Comparison of ENCODE assay signal across 26 cellular contexts in the genomic region with DNA sequence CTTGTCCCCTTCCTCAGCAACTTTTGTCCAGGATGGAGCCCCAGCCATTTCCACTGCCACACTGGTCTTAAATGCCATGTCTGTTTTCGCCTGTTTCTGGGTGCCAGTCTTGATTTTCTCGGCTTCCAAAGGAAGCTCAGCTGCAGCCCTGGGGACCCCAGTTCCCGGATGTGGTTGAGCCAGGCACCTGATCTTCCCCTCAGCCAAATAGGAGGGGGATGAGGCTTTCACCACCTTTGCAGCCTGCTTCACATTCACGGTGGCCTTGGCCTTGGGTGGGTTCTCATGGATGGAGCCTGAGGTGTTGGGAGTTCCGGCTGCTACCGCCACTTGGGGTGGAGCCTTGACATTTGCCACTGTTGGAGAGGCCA. TPM values are rescaled to one million over a fixed set of nuclear protein-coding genes. Genes with fewer than 3 reads are reported as not detected.
"Had no signal": no experiment of that assay in that cellular context is flagged by ENCODE, and none has a peak within 500 bp of the region (broad histone marks: within the 10 kb centered on the region; RNA-seq: fewer than 3 reads in every experiment).

No MANE protein-coding gene starts in this region.

- H3K4me3 Mint-ChIP-seq: activated CD4-positive, alpha-beta T cell treated with anti-CD3 and anti-CD28 coated beads for 36 hours; activated T-cell treated with anti-CD3 and anti-CD28 coated beads, Interleukin-2, amount 50 U/mL, for 72 hours; nephron; stimulated activated effector memory CD8-positive, alpha-beta T cell treated with anti-CD3 and anti-CD28 coated beads, Interleukin-12 subunit alpha, Interleukin-12 subunit beta, amount 100 ng/mL, for 72 hours; stimulated activated naive CD8-positive, alpha-beta T cell treated with anti-CD3 and anti-CD28 coated beads, Interleukin-15, Interleukin-2, amounts not matched to agents 100 ng/mL and 50 ng/mL, for 24 hours had no signal

- H3K27ac ChIP-seq: epithelial cell of prostate, esophagus squamous epithelium, ovary, prostate gland, skin epidermis, thyroid gland, upper lobe of right lung had no signal

- H3K4me1 ChIP-seq: esophagus squamous epithelium, prostate gland, thyroid gland, upper lobe of right lung had no signal

- DNase-seq: activated CD4-positive, alpha-beta T cell treated with anti-CD3 and anti-CD28 coated beads for 36 hours; activated CD4-positive, CD25-positive, alpha-beta regulatory T cell; activated naive CD4-positive, alpha-beta T cell; activated T-cell treated with anti-CD3 and anti-CD28 coated beads for 4 hours; activated T-cell treated with anti-CD3 and anti-CD28 coated beads, Interleukin-2, amount 50 U/mL, for 72 hours; dermis blood vessel endothelial cell; effector CD4-positive, alpha-beta T cell; esophagus squamous epithelium; left cardiac atrium; left ventricle myocardium superior; retina; stimulated activated CD4-positive, alpha-beta T cell treated with anti-CD3 and anti-CD28 coated beads, Interleukin-12 subunit alpha, Interleukin-12 subunit beta, amount 100 ng/mL, for 4 hours; stimulated activated CD4-positive, alpha-beta T cell treated with anti-CD3 and anti-CD28 coated beads, Interleukin-4, amount 100 ng/mL, for 24 hours; substantia nigra; thyroid gland; upper lobe of right lung had no signal

- H3K4me3 ChIP-seq: esophagus squamous epithelium, ovary, prostate gland, skin epidermis, thyroid gland, upper lobe of right lung had no signal

- H3K27me3 ChIP-seq: esophagus squamous epithelium, ovary, thyroid gland, upper lobe of right lung had no signal

- ATAC-seq: activated CD4-positive, alpha-beta T cell treated with anti-CD3 and anti-CD28 coated beads for 36 hours; activated naive CD4-positive, alpha-beta T cell treated with anti-CD3 and anti-CD28 coated beads, Interleukin-2, amount 50 U/mL, for 72 hours; activated T-cell treated with anti-CD3 and anti-CD28 coated beads, Interleukin-2, amount 50 U/mL, for 72 hours; left cardiac atrium; left ventricle myocardium superior; sciatic nerve; stimulated activated effector memory CD8-positive, alpha-beta T cell treated with anti-CD3 and anti-CD28 coated beads, Interleukin-12 subunit alpha, Interleukin-12 subunit beta, amount 100 ng/mL, for 72 hours; upper lobe of right lung had no signal

- H3K4me1 Mint-ChIP-seq: nephron had no signal

- H3K27me3 Mint-ChIP-seq: activated CD4-positive, alpha-beta T cell treated with anti-CD3 and anti-CD28 coated beads for 36 hours; stimulated activated naive CD8-positive, alpha-beta T cell treated with anti-CD3 and anti-CD28 coated beads, Interleukin-15, Interleukin-2, amounts not matched to agents 100 ng/mL and 50 ng/mL, for 24 hours had no signal

- H3K36me3 ChIP-seq: ovary had no signal

- H3K9me3 ChIP-seq: esophagus squamous epithelium, ovary, prostate gland, thyroid gland, upper lobe of right lung had no signal

- H3K27ac Mint-ChIP-seq: activated CD4-positive, alpha-beta T cell treated with anti-CD3 and anti-CD28 coated beads for 36 hours; activated T-cell treated with anti-CD3 and anti-CD28 coated beads, Interleukin-2, amount 50 U/mL, for 72 hours; nephron; stimulated activated effector memory CD8-positive, alpha-beta T cell treated with anti-CD3 and anti-CD28 coated beads, Interleukin-12 subunit alpha, Interleukin-12 subunit beta, amount 100 ng/mL, for 72 hours; stimulated activated naive CD8-positive, alpha-beta T cell treated with anti-CD3 and anti-CD28 coated beads, Interleukin-15, Interleukin-2, amounts not matched to agents 100 ng/mL and 50 ng/mL, for 24 hours had no signal

- H3K9me3 Mint-ChIP-seq: activated naive CD4-positive, alpha-beta T cell treated with anti-CD3 and anti-CD28 coated beads, Interleukin-2, amount 50 U/mL, for 72 hours; activated T-cell treated with anti-CD3 and anti-CD28 coated beads, Interleukin-2, amount 50 U/mL, for 72 hours; nephron; stimulated activated effector memory CD8-positive, alpha-beta T cell treated with anti-CD3 and anti-CD28 coated beads, Interleukin-12 subunit alpha, Interleukin-12 subunit beta, amount 100 ng/mL, for 72 hours; stimulated activated naive CD8-positive, alpha-beta T cell treated with anti-CD3 and anti-CD28 coated beads, Interleukin-15, Interleukin-2, amounts not matched to agents 100 ng/mL and 50 ng/mL, for 24 hours had no signal

RNA-seq across cellular contexts. Expression of a gene that starts 8.7 kb away (rescaled TPM):
- total RNA-seq: bronchial epithelial cell had no signal

RNA-seq across cellular contexts. Expression of a gene that starts 39.4 kb away (rescaled TPM):
- total RNA-seq: activated CD4-positive, alpha-beta T cell treated with anti-CD3 and anti-CD28 coated beads for 36 hours had no signal
